In genomic region chr4:2040391-2041233, GRCh38 we compare ENCODE assay signal across 1 cellular context.
TF ChIP-seq lines count a peak whose summit lies in the region.

No MANE protein-coding gene starts in this region.

TF ChIP-seq in H1, 55 proteins besides CTCF, POLR2A, EP300 and RAD21 (continued from another document):
- no peak for TF ChIP-seq EZH2 (IDR thresholded peaks at IDR 0.05; ENCODE audit: low read depth, low read length, severe bottlenecking)
- no peak for TF ChIP-seq SP1 (IDR thresholded peaks at IDR 0.05; ENCODE audit: low read depth, low read length)
- no peak for TF ChIP-seq ZNF274 (IDR thresholded peaks at IDR 0.05; ENCODE audit: borderline replicate concordance, extremely low read depth, low read length)
- no peak for TF ChIP-seq BCL11A (IDR thresholded peaks at IDR 0.05; ENCODE audit: low read depth in 2 of 2, low read length in 2 of 2)
- TF ChIP-seq POLR2AphosphoS5 (IDR thresholded peaks at IDR 0.05; ENCODE audit: low read depth, low read length) = no peak
- no peak for TF ChIP-seq CEBPB (IDR thresholded peaks at IDR 0.05; ENCODE audit: low read depth, low read length)
- no peak for TF ChIP-seq CHD2 (IDR thresholded peaks at IDR 0.05; ENCODE audit: low read length)
- TF ChIP-seq SRF (IDR thresholded peaks at IDR 0.05; ENCODE audit: low read depth, low read length) = no peak
- TF ChIP-seq KDM4A (IDR thresholded peaks at IDR 0.05; ENCODE audit: low read depth, low read length, severe bottlenecking) = no peak
- TF ChIP-seq CHD1 (IDR thresholded peaks at IDR 0.05; ENCODE audit: low read depth, low read length) = no peak
- TF ChIP-seq CBX5 (IDR thresholded peaks at IDR 0.05; ENCODE audit: low read depth, low read length) = no peak
